Comparison of ENCODE assay signal across 8 cellular contexts in genomic region chr20:57473246-57474042, GRCh38. TPM values are rescaled to one million over a fixed set of nuclear protein-coding genes. Genes with fewer than 3 reads are reported as not detected.
DNase-seq lines count a peak whose midpoint lies in the region; ATAC-seq, FAIRE-seq and TF ChIP-seq lines count a peak whose summit lies in the region.

No MANE protein-coding gene starts in this region.

- H3K4me3 Mint-ChIP-seq in activated T-cell treated with anti-CD3 and anti-CD28 coated beads, Interleukin-2, amount 50 U/mL, for 72 hours = peak overlapping the region in 1 of 2 donors; percentile 15

- no peak for FAIRE-seq in RCC 7860 (lab: Jason Lieb, UNC)

- peak; percentile 72 for DNase-seq in GM10266 (ENCODE audit: extremely low spot score)
- peak; percentile 90 to 91 for DNase-seq in HL-60 (ENCODE audit: low read depth in 1 of 2, low spot score in 1 of 2)
- DNase-seq in activated T-cell treated with anti-CD3 and anti-CD28 coated beads, Interleukin-2, amount 50 U/mL, for 72 hours = peak; percentile 12 to 18
- DNase-seq in medulla oblongata (ENCODE audit: extremely low spot score) = peak; percentile 56
- no peak for DNase-seq in RCC 7860 (ENCODE audit: low spot score)
- DNase-seq in stimulated activated CD8-positive, alpha-beta memory T cell treated with anti-CD3 and anti-CD28 coated beads, Interleukin-4, amount 100 ng/mL, for 48 hours = no peak

- no peak overlapping the region for H3K4me3 ChIP-seq in HL-60 (replicated peaks; ENCODE audit: insufficient read depth, low read length)

- peaks cover 23% of the 10 kb centered on the region for H3K4me1 Mint-ChIP-seq in activated T-cell treated with anti-CD3 and anti-CD28 coated beads, Interleukin-2, amount 50 U/mL, for 72 hours (ENCODE audit: low read depth)

- no peaks in the 10 kb centered on the region for H3K27me3 Mint-ChIP-seq in activated T-cell treated with anti-CD3 and anti-CD28 coated beads, Interleukin-2, amount 50 U/mL, for 72 hours (ENCODE audit: low read depth)

- no peak overlapping the region for H3K27ac Mint-ChIP-seq in activated T-cell treated with anti-CD3 and anti-CD28 coated beads, Interleukin-2, amount 50 U/mL, for 72 hours

- no peaks in the 10 kb centered on the region for H3K27me3 ChIP-seq in HL-60 (ENCODE audit: insufficient read depth, poor library complexity, severe bottlenecking)

- peak; percentile 12 for TF ChIP-seq CTCF in GM10266 (IDR thresholded peaks at IDR 0.05; ENCODE audit: control insufficient read depth, insufficient read depth, low read depth, missing control alignments)
- no peak for TF ChIP-seq CTCF in HL-60 (IDR thresholded peaks at IDR 0.05; ENCODE audit: insufficient read depth, low read length)

- ATAC-seq in GM19452 (IDR thresholded peaks at IDR 0.05; ENCODE audit: unreplicated experiment) (peak; percentile 48), HG03439 (IDR thresholded peaks at IDR 0.05; ENCODE audit: unreplicated experiment) (no peak)
- peak; percentile 43 to 50 for ATAC-seq in activated T-cell treated with anti-CD3 and anti-CD28 coated beads, Interleukin-2, amount 50 U/mL, for 72 hours (replicated peaks in 1 of 2)

- H3K27ac ChIP-seq in HL-60 (replicated peaks) = peak overlapping the region; percentile 74

- H3K36me3 Mint-ChIP-seq in activated T-cell treated with anti-CD3 and anti-CD28 coated beads, Interleukin-2, amount 50 U/mL, for 72 hours (ENCODE audit: insufficient read depth in 2 of 2) = no peaks in the 10 kb centered on the region

- H3K9me3 Mint-ChIP-seq in activated T-cell treated with anti-CD3 and anti-CD28 coated beads, Interleukin-2, amount 50 U/mL, for 72 hours = no peaks in the 10 kb centered on the region

RNA-seq across cellular contexts. Expression of gene CTCFL, which starts 51.5 kb away (rescaled TPM):
- not detected for total RNA-seq in activated T-cell treated with anti-CD3 and anti-CD28 coated beads, Interleukin-2, amount 50 U/mL, for 72 hours

Comparison
In these comparisons a context has a peak if more than half of its experiments do, and no peak if none do; other contexts are left out.
1. DNase-seq: peak in GM10266 (single experiment), HL-60 (2 of 2), activated T-cell treated with anti-CD3 and anti-CD28 coated beads, Interleukin-2, amount 50 U/mL, for 72 hours (2 of 2) and medulla oblongata (single experiment); none in RCC 7860 (single experiment) and stimulated activated CD8-positive, alpha-beta memory T cell treated with anti-CD3 and anti-CD28 coated beads, Interleukin-4, amount 100 ng/mL, for 48 hours (single experiment).